24 cellular contexts compared by ENCODE assay signal in the genomic region with DNA sequence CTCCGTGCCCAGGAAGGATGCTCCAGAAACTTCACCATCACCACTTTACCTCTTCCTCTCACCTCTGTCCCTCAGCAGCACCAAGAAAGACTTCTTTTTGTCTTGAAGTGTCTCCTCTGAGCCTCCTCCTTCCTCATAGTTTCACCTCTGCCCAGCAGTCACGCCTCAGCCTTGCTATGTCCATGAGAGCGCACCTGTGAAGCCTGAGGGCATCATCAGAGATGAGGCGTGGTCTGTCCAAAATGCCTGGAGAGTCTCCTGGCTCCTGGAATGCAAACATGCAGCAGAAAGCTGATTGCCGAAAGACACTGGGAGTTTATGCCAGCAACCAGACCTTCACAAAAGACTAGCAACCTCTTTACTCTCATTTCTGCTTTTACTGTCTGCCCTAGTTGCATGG.
DNase-seq lines count a peak whose midpoint lies in the region; ATAC-seq lines count a peak whose summit lies in the region.
"Had no signal": no experiment of that assay in that cellular context is flagged by ENCODE, and none has a peak within 500 bp of the region (broad histone marks: within the 10 kb centered on the region; RNA-seq: fewer than 3 reads in every experiment).

No MANE protein-coding gene starts in this region.

- H3K4me3 ChIP-seq in trophoblast cell (ENCODE audit: low read depth, low read length) = no peak overlapping the region
- H3K4me3 ChIP-seq: K562, MG63, SK-N-MC had no signal

- H3K23ac ChIP-seq in trophoblast cell (ENCODE audit: low read length) = no peak overlapping the region

- H4K91ac ChIP-seq in trophoblast cell (ENCODE audit: low read depth, low read length) = no peak overlapping the region

- no peak overlapping the region for H2BK5ac ChIP-seq in trophoblast cell (ENCODE audit: low read depth, low read length, poor library complexity)

- H3K4me2 ChIP-seq in trophoblast cell (ENCODE audit: low read length) = no peak overlapping the region

- POLR2A ChIA-PET in activated CD4-positive, alpha-beta T cell treated with anti-CD3 and anti-CD28 coated beads for 36 hours (lab: Charles Lee) = no interaction called here

- peaks cover 3% of the 10 kb centered on the region for H3K9me3 ChIP-seq in trophoblast cell (ENCODE audit: insufficient read depth, low read depth, low read length)
- H3K9me3 ChIP-seq: MG63 had no signal

- intact Hi-C loops in activated CD4-positive, alpha-beta T cell treated with anti-CD3 and anti-CD28 coated beads for 36 hours (cut with DNase I, micrococcal nuclease) = no loop called here

- WGBS in trophoblast cell (ENCODE audit: extremely low coverage, insufficient coverage, insufficient read length) = no CpG with 5 or more reads among the region's 5 CpGs

- H3K27ac ChIP-seq in trophoblast cell (ENCODE audit: low read depth, low read length) = no peak overlapping the region
- H3K27ac ChIP-seq: 22Rv1, HL-60, SK-N-MC had no signal

- H3K4me1 Mint-ChIP-seq in activated CD4-positive, alpha-beta T cell treated with anti-CD3 and anti-CD28 coated beads for 36 hours = no peaks in the 10 kb centered on the region
- H3K4me1 Mint-ChIP-seq: CD8-positive, alpha-beta memory T cell had no signal

- CTCF ChIA-PET in activated CD4-positive, alpha-beta T cell treated with anti-CD3 and anti-CD28 coated beads for 36 hours (lab: Charles Lee) = no interaction called here

- no peaks in the 10 kb centered on the region for H3K36me3 ChIP-seq in trophoblast cell (ENCODE audit: control insufficient read depth in 1 of 2, insufficient read depth in 2 of 2, low read length in 2 of 2)
- H3K36me3 ChIP-seq: MG63 had no signal

- no peak overlapping the region for H3K27ac Mint-ChIP-seq in activated CD4-positive, alpha-beta T cell treated with anti-CD3 and anti-CD28 coated beads for 36 hours

- no peak for ATAC-seq in activated CD4-positive, alpha-beta T cell treated with anti-CD3 and anti-CD28 coated beads for 36 hours
- ATAC-seq: HepG2, K562, PC-3 had no signal

- no peak overlapping the region for H3K14ac ChIP-seq in trophoblast cell (ENCODE audit: low read length)

- H3K18ac ChIP-seq in trophoblast cell (ENCODE audit: low read length) = no peak overlapping the region

- H3K9ac ChIP-seq in trophoblast cell (ENCODE audit: low read length) = no peak overlapping the region

- H2BK120ac ChIP-seq in trophoblast cell (ENCODE audit: insufficient read depth, low read length, poor library complexity) = no peak overlapping the region

- H3K4me3 Mint-ChIP-seq in activated CD4-positive, alpha-beta T cell treated with anti-CD3 and anti-CD28 coated beads for 36 hours = no peak overlapping the region
- H3K4me3 Mint-ChIP-seq: CD8-positive, alpha-beta memory T cell had no signal

- no peaks in the 10 kb centered on the region for H3K9me3 Mint-ChIP-seq in activated CD4-positive, alpha-beta T cell treated with anti-CD3 and anti-CD28 coated beads for 36 hours (ENCODE audit: low read depth)

- H3K27me3 Mint-ChIP-seq in activated CD4-positive, alpha-beta T cell treated with anti-CD3 and anti-CD28 coated beads for 36 hours = peaks cover 12% of the 10 kb centered on the region

- no peak overlapping the region for H2BK12ac ChIP-seq in trophoblast cell (ENCODE audit: low read length)

- H4K12ac ChIP-seq in trophoblast cell (ENCODE audit: low read depth, low read length) = no peak overlapping the region

- H3K79me2 ChIP-seq in trophoblast cell (ENCODE audit: control insufficient read depth, insufficient read depth, low read length, poor library complexity) = no peaks in the 10 kb centered on the region

- H3K27me3 ChIP-seq in trophoblast cell (ENCODE audit: insufficient read depth, low read length) = no peaks in the 10 kb centered on the region

- no peak overlapping the region for H3K4ac ChIP-seq in trophoblast cell (ENCODE audit: low read depth, low read length)

- no peak overlapping the region for H2AK5ac ChIP-seq in trophoblast cell (ENCODE audit: low read length)

- no peaks in the 10 kb centered on the region for H3K79me1 ChIP-seq in trophoblast cell (ENCODE audit: low read length)

- H3K4me1 ChIP-seq in trophoblast cell (ENCODE audit: control insufficient read depth in 1 of 2, insufficient read depth in 2 of 2, low read length in 2 of 2) = no peaks in the 10 kb centered on the region

- no peaks in the 10 kb centered on the region for H3K36me3 Mint-ChIP-seq in activated CD4-positive, alpha-beta T cell treated with anti-CD3 and anti-CD28 coated beads for 36 hours (ENCODE audit: low read depth)
- H3K36me3 Mint-ChIP-seq: CD8-positive, alpha-beta memory T cell had no signal

- H2AFZ ChIP-seq in trophoblast cell (ENCODE audit: insufficient read depth, low read length, poor library complexity) = no peak overlapping the region

- no peak overlapping the region for H4K8ac ChIP-seq in trophoblast cell (ENCODE audit: low read depth, low read length)

- DNase-seq in NCI-H146 (lab: John Stamatoyannopoulos, UW) (peak; percentile 19), NCI-H146 treated with DMSO at 0.1 percent for 48 hours (lab: John Stamatoyannopoulos, UW; ENCODE audit: unreplicated experiment) (no peak), DMS79 (lab: John Stamatoyannopoulos, UW) (peak; percentile 85), ecto neural progenitor cell (ENCODE audit: low spot score) (peak; percentile 43), trophoblast cell (peak; percentile 57 to 62), NCI-H446 (lab: John Stamatoyannopoulos, UW) (no peak), NOMO-1 treated with dmso at 0.1 percent for 144 hours (lab: John Stamatoyannopoulos, UW; ENCODE audit: unreplicated experiment) (no peak)
- no peak for DNase-seq in activated CD4-positive, alpha-beta T cell treated with anti-CD3 and anti-CD28 coated beads for 36 hours
- DNase-seq: ACHN; C1 segment of cervical spinal cord; CD8-positive, alpha-beta memory T cell; EL; H7; MG63; NCI-H1417 treated with DMSO at 0.1 percent for 48 hours; NCI-H1930; PC-3; RPMI8226; SHP77 treated with DMSO at 0.1 percent for 48 hours had no signal

Comparison
In these comparisons a context has a peak if more than half of its experiments do, and no peak if none do; other contexts are left out.
1. DNase-seq: peak in NCI-H146 (single experiment), DMS79 (single experiment), ecto neural progenitor cell (single experiment) and trophoblast cell (2 of 2); none in NCI-H146 treated with DMSO at 0.1 percent for 48 hours (single experiment), activated CD4-positive, alpha-beta T cell treated with anti-CD3 and anti-CD28 coated beads for 36 hours (single experiment), NCI-H446 (0 of 2) and NOMO-1 treated with dmso at 0.1 percent for 144 hours (single experiment).